In genomic region chr6:129704708-129705107, GRCh38 we compare ENCODE assay signal across 1 cellular context.
TF ChIP-seq lines count a peak whose summit lies in the region.

No MANE protein-coding gene starts in this region.

TF ChIP-seq in K562, 482 proteins besides CTCF, POLR2A, EP300 and RAD21 (continued from another document and continues in another):
- TF ChIP-seq MITF (IDR thresholded peaks at IDR 0.05) (no peak), XRCC3 (IDR thresholded peaks at IDR 0.05) (no peak), ZNF347 (CRISPR knock-in tag; IDR thresholded peaks at IDR 0.05; ENCODE audit: low read depth) (no peak), ZNF431 (CRISPR knock-in tag; IDR thresholded peaks at IDR 0.05) (no peak), CREB5 (CRISPR knock-in tag; IDR thresholded peaks at IDR 0.05) (no peak), CEBPG (CRISPR knock-in tag; IDR thresholded peaks at IDR 0.05) (no peak), CEBPG (tag; conservative IDR thresholded peaks at IDR 0.05 in 1 of 2, IDR thresholded peaks at IDR 0.05 in 1 of 2) (no peak), HMG20A (CRISPR knock-in tag; conservative IDR thresholded peaks at IDR 0.05) (no peak), ZNF318 (IDR thresholded peaks at IDR 0.05; ENCODE audit: borderline replicate concordance in 1 of 2, low read depth in 1 of 2) (no peak), BRF1 (IDR thresholded peaks at IDR 0.05; ENCODE audit: borderline replicate concordance, extremely low read depth, insufficient read length) (no peak), MAFG (tag; conservative IDR thresholded peaks at IDR 0.05) (no peak), KAT7 (CRISPR knock-in tag; IDR thresholded peaks at IDR 0.05; ENCODE audit: borderline replicate concordance) (no peak), ZKSCAN3 (CRISPR knock-in tag; IDR thresholded peaks at IDR 0.05) (no peak), HNRNPL (IDR thresholded peaks at IDR 0.05; ENCODE audit: low read depth, low read length) (no peak), ZNF57 (CRISPR knock-in tag; IDR thresholded peaks at IDR 0.05) (no peak), EWSR1 (IDR thresholded peaks at IDR 0.05; ENCODE audit: borderline replicate concordance, low read depth, partially characterized antibody) (no peak), STAG1 (CRISPR knock-in tag; IDR thresholded peaks at IDR 0.05; ENCODE audit: borderline replicate concordance) (no peak), NUFIP1 (IDR thresholded peaks at IDR 0.05; ENCODE audit: partially characterized antibody) (peak; percentile 19), PCBP2 (IDR thresholded peaks at IDR 0.05; ENCODE audit: low read depth, low read length, poor library complexity, severe bottlenecking) (no peak), LEF1 (IDR thresholded peaks at IDR 0.05) (peak; percentile 62; the same call in 1 of the 2 replicates), FOXJ3 (CRISPR knock-in tag; IDR thresholded peaks at IDR 0.05) (no peak), GTF2A2 (tag; IDR thresholded peaks at IDR 0.05) (no peak), KLF16 (IDR thresholded peaks at IDR 0.05) (peak; percentile 14; the same call in 1 of the 2 replicates), CREM (IDR thresholded peaks at IDR 0.05; ENCODE audit: low read depth) (no peak), AFF1 (IDR thresholded peaks at IDR 0.05; ENCODE audit: low read depth in 1 of 2, partially characterized antibody in 2 of 2) (no peak), ZBTB9 (CRISPR knock-in tag; IDR thresholded peaks at IDR 0.05) (no peak), ZBTB8A (IDR thresholded peaks at IDR 0.05; ENCODE audit: partially characterized antibody) (no peak), SFPQ (IDR thresholded peaks at IDR 0.05; ENCODE audit: low read depth, low read length) (no peak), SIRT6 (IDR thresholded peaks at IDR 0.05; ENCODE audit: low read depth, low read length) (no peak), SNRNP70 (optimal IDR thresholded peaks at IDR 0.05; ENCODE audit: low read depth, low read length) (no peak), TFE3 (CRISPR knock-in tag; IDR thresholded peaks at IDR 0.05) (no peak), GATAD2B (IDR thresholded peaks at IDR 0.05; ENCODE audit: borderline replicate concordance) (no peak), ZNF592 (IDR thresholded peaks at IDR 0.05) (no peak; the same call in 1 of the 2 replicates)
